ENCODE assay signal across 26 cellular contexts in the genomic region with DNA sequence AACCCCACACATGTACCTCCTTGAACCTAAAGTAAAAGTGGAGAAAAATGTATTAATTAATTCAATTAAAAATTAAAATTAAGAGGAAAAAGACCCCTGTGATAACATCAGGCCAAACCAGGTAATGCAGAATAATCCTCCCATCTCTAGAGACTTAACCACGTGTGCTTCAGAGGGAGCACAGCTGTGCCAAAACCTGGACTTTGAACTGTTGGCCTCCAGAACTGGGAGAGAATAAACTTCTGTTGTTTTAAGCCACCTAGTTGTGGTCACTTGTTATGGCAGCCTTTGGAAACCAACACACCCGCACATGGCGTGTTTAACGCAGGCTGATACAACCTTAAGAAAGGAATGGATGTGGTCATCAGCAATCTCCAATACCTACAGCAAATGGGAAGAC. TPM values are rescaled to one million over a fixed set of nuclear protein-coding genes. Genes with fewer than 3 reads are reported as not detected.
A peak's percentile ranks its signal among the peaks of the same experiment; 100 is the strongest.
DNase-seq lines count a peak whose midpoint lies in the region; ATAC-seq and TF ChIP-seq lines count a peak whose summit lies in the region.
"Had no signal": no experiment of that assay in that cellular context is flagged by ENCODE, and none has a peak within 500 bp of the region (broad histone marks: within the 10 kb centered on the region; RNA-seq: fewer than 3 reads in every experiment).

No MANE protein-coding gene starts in this region.

- BruUV-seq in MCF 10A (replicated peaks; lab: Mats Ljungman, UMichigan): no TSS peak

- DNase-seq in activated CD4-positive, alpha-beta T cell treated with anti-CD3 and anti-CD28 coated beads for 36 hours: no peak
- no peak for DNase-seq in activated CD4-positive, alpha-beta T cell treated with anti-CD3 and anti-CD28 coated beads, Interleukin-2, amount 50 U/mL, for 48 hours
- DNase-seq in SK-MEL-5 (ENCODE audit: low read depth, low spot score) (peak; percentile 24), hepatocyte (ENCODE audit: low spot score) (peak; percentile 19), type B pancreatic cell (ENCODE audit: extremely low spot score, unreplicated experiment) (no peak), MCF 10A (ENCODE audit: unreplicated experiment) (no peak), Ammon's horn (ENCODE audit: low spot score) (no peak), substantia nigra (lab: John Stamatoyannopoulos, UW) (no peak)
- DNase-seq: ACHN; activated CD4-positive, alpha-beta T cell treated with anti-CD3 and anti-CD28 coated beads for 1 hour; caudate nucleus; CD4-positive, alpha-beta memory T cell; effector CD4-positive, alpha-beta T cell; EL; mesenchymal stem cell; NCI-H774; SK-N-SH; stimulated activated CD4-positive, alpha-beta T cell treated with anti-CD3 and anti-CD28 coated beads, Interleukin-15, amount 100 ng/mL, for 24 hours; stimulated activated naive CD4-positive, alpha-beta T cell; T1000 had no signal

- ATAC-seq in activated CD4-positive, alpha-beta T cell treated with anti-CD3 and anti-CD28 coated beads for 36 hours: peak; percentile 12

- no peaks in the 10 kb centered on the region for H3K4me1 Mint-ChIP-seq in activated CD4-positive, alpha-beta T cell treated with anti-CD3 and anti-CD28 coated beads for 36 hours
- H3K4me1 Mint-ChIP-seq in type B pancreatic cell (ENCODE audit: unreplicated experiment) (no peaks in the 10 kb centered on the region), MCF 10A (ENCODE audit: insufficient read depth, unreplicated experiment) (peaks cover 5% of the 10 kb centered on the region)

- H4K20me1 ChIP-seq in hepatocyte (ENCODE audit: insufficient read depth, poor library complexity, severe bottlenecking): no peaks in the 10 kb centered on the region

- POLR2A ChIA-PET in activated CD4-positive, alpha-beta T cell treated with anti-CD3 and anti-CD28 coated beads for 36 hours (lab: Charles Lee): no interaction called here
- POLR2A ChIA-PET in MCF 10A (lab: Yijun Ruan, JAX): no interaction called here

- no peaks in the 10 kb centered on the region for H3K4me1 ChIP-seq in hepatocyte (ENCODE audit: insufficient read depth)
- H3K4me1 ChIP-seq: Peyer's patch, tibial nerve had no signal

- H3K4me3 Mint-ChIP-seq in activated CD4-positive, alpha-beta T cell treated with anti-CD3 and anti-CD28 coated beads for 36 hours: no peak overlapping the region
- H3K4me3 Mint-ChIP-seq in type B pancreatic cell (no peak overlapping the region), MCF 10A (ENCODE audit: unreplicated experiment) (no peak overlapping the region)
- H3K4me3 Mint-ChIP-seq: CD4-positive, alpha-beta memory T cell had no signal

- peaks cover 80% of the 10 kb centered on the region for H3K36me3 Mint-ChIP-seq in activated CD4-positive, alpha-beta T cell treated with anti-CD3 and anti-CD28 coated beads for 36 hours (ENCODE audit: low read depth)
- H3K36me3 Mint-ChIP-seq in type B pancreatic cell: no peaks in the 10 kb centered on the region
- H3K36me3 Mint-ChIP-seq in MCF 10A (ENCODE audit: insufficient read depth, unreplicated experiment): no peaks in the 10 kb centered on the region

- CTCF ChIA-PET in activated CD4-positive, alpha-beta T cell treated with anti-CD3 and anti-CD28 coated beads for 36 hours (lab: Charles Lee): interaction anchor here (5.2 kb wide), 1 partner anchor 10 kb away, joined by 44 read pairs; no protein-coding TSS in a partner anchor
- CTCF ChIA-PET in MCF 10A (lab: Yijun Ruan, JAX): interaction anchor here (0.7 to 2.1 kb wide), 5 partner anchors 9 to 102 kb away, joined by 3 to 7 read pairs (median 4); no protein-coding TSS in a partner anchor

- no peaks in the 10 kb centered on the region for H3K36me3 ChIP-seq in hepatocyte (replicated peaks; ENCODE audit: insufficient read depth, low read depth)

- H3K27ac Mint-ChIP-seq in activated CD4-positive, alpha-beta T cell treated with anti-CD3 and anti-CD28 coated beads for 36 hours: peak overlapping the region; percentile 10
- H3K27ac Mint-ChIP-seq in type B pancreatic cell (no peak overlapping the region), MCF 10A (ENCODE audit: low read depth, unreplicated experiment) (no peak overlapping the region)

- peaks cover 10% of the 10 kb centered on the region for H3K27me3 ChIP-seq in hepatocyte
- H3K27me3 ChIP-seq: Peyer's patch, tibial nerve had no signal

- H3K9me3 ChIP-seq in hepatocyte (ENCODE audit: low read depth): no peaks in the 10 kb centered on the region
- H3K9me3 ChIP-seq: Peyer's patch, SK-N-SH had no signal

- H3K27ac ChIP-seq in hepatocyte: no peak overlapping the region
- no peak overlapping the region for H3K27ac ChIP-seq in substantia nigra (ENCODE audit: low read depth, low read length, poor library complexity, severe bottlenecking)
- H3K27ac ChIP-seq: HL-60, Peyer's patch, tibial nerve had no signal

- TF ChIP-seq CTCF in hepatocyte (IDR thresholded peaks at IDR 0.05; ENCODE audit: poor library complexity) (no peak), type B pancreatic cell (conservative IDR thresholded peaks at IDR 0.05) (peak; percentile 30), MCF 10A (IDR thresholded peaks at IDR 0.05; ENCODE audit: unreplicated experiment) (no peak)

- no peak overlapping the region for H2AFZ ChIP-seq in hepatocyte

- no peak overlapping the region for H3K4me2 ChIP-seq in hepatocyte
- H3K4me2 ChIP-seq: SK-N-SH had no signal

- H3K9me2 ChIP-seq in hepatocyte (replicated peaks; ENCODE audit: insufficient read depth): no peaks in the 10 kb centered on the region
- H3K9me2 ChIP-seq: SK-N-SH had no signal

- H3K27me3 Mint-ChIP-seq in activated CD4-positive, alpha-beta T cell treated with anti-CD3 and anti-CD28 coated beads for 36 hours: no peaks in the 10 kb centered on the region
- H3K27me3 Mint-ChIP-seq in type B pancreatic cell (peaks cover 50% of the 10 kb centered on the region), MCF 10A (ENCODE audit: insufficient read depth, unreplicated experiment) (no peaks in the 10 kb centered on the region)
- H3K27me3 Mint-ChIP-seq: CD4-positive, alpha-beta memory T cell had no signal

- intact Hi-C loops in activated CD4-positive, alpha-beta T cell treated with anti-CD3 and anti-CD28 coated beads for 36 hours (cut with DNase I, micrococcal nuclease): no loop called here
- intact Hi-C loops in MCF 10A (cut with micrococcal nuclease): no loop called here

- in situ Hi-C loops in SK-MEL-5 (cut with HindIII; ENCODE audit: low pct_unique_long_range_greater_than_20kb, low sequenced_read_pairs): no loop called here

- no peaks in the 10 kb centered on the region for H3K79me2 ChIP-seq in hepatocyte

- peaks cover 3% of the 10 kb centered on the region for H3K9me3 Mint-ChIP-seq in activated CD4-positive, alpha-beta T cell treated with anti-CD3 and anti-CD28 coated beads for 36 hours (ENCODE audit: low read depth)
- no peaks in the 10 kb centered on the region for H3K9me3 Mint-ChIP-seq in type B pancreatic cell
- peaks cover 7% of the 10 kb centered on the region for H3K9me3 Mint-ChIP-seq in MCF 10A (ENCODE audit: unreplicated experiment)

- 70% methylated on average over 4 of the region's 4 CpGs for WGBS in hepatocyte (ENCODE audit: low lambda C conversion rate, missing lambda C conversion rate)

- H3K4me3 ChIP-seq in hepatocyte: no peak overlapping the region
- H3K4me3 ChIP-seq: Peyer's patch, tibial nerve had no signal

RNA-seq across cellular contexts. Expression of a gene that starts 23.8 kb away (rescaled TPM):
- total RNA-seq in activated CD4-positive, alpha-beta T cell treated with anti-CD3 and anti-CD28 coated beads for 36 hours: 100 to 1,000 TPM; 148 to 278 TPM
- total RNA-seq in SK-MEL-5 (2014; rRNA removed; shearing (Covaris generic)): 1.3 and 1.9 TPM in 2 replicates
- polyA plus RNA-seq in SK-MEL-5 (2015; cell fraction: cytosol; rRNA removed): 1.4 and 1.9 TPM in 2 replicates
- 0.38 and 1.4 TPM in 2 replicates for polyA plus RNA-seq in SK-MEL-5 (2015; cell fraction: nucleus; rRNA removed)
- 0.44 and 0.50 TPM in 2 replicates for total RNA-seq in hepatocyte
- not detected in 2 replicates for polyA plus RNA-seq in hepatocyte
- total RNA-seq in type B pancreatic cell (ENCODE audit: low replicate concordance): 1.8 and 4.2 TPM in 2 replicates
- 0.33 and 0.71 TPM in 2 replicates for total RNA-seq in MCF 10A (2022)
- total RNA-seq: H1 had no signal
- polyA plus RNA-seq: neural cell, SK-N-SH had no signal

RNA-seq across cellular contexts. Expression of a gene that starts 54.4 kb away (rescaled TPM):
- total RNA-seq in activated CD4-positive, alpha-beta T cell treated with anti-CD3 and anti-CD28 coated beads for 36 hours: 10 to 100 TPM; 12.0 to 12.9 TPM
- total RNA-seq in SK-MEL-5 (2014; rRNA removed; shearing (Covaris generic)): 0.95 and 1.1 TPM in 2 replicates
- polyA plus RNA-seq in SK-MEL-5 (2015; cell fraction: cytosol; rRNA removed): 1.6 and 3.1 TPM in 2 replicates
- polyA plus RNA-seq in SK-MEL-5 (2015; cell fraction: nucleus; rRNA removed): 2.5 and 3.3 TPM in 2 replicates
- 0.47 and 1.0 TPM in 2 replicates for total RNA-seq in hepatocyte
- 0.89 and 2.3 TPM in 2 replicates for polyA plus RNA-seq in hepatocyte
- 1.4 and 2.4 TPM in 2 replicates for total RNA-seq in type B pancreatic cell (ENCODE audit: low replicate concordance)
- total RNA-seq in MCF 10A (2022): not detected in 2 replicates
- total RNA-seq: pulmonary artery endothelial cell had no signal

Comparison
In these comparisons a context has a peak if more than half of its experiments do, and no peak if none do; other contexts are left out.
1. DNase-seq: peak in SK-MEL-5 (single experiment) and hepatocyte (single experiment); none in activated CD4-positive, alpha-beta T cell treated with anti-CD3 and anti-CD28 coated beads for 36 hours (single experiment), activated CD4-positive, alpha-beta T cell treated with anti-CD3 and anti-CD28 coated beads, Interleukin-2, amount 50 U/mL, for 48 hours (0 of 2), type B pancreatic cell (single experiment), MCF 10A (single experiment), Ammon's horn (single experiment) and substantia nigra (0 of 49).
2. RNA of a gene that starts 23.8 kb away (total RNA-seq): 148 to 278 TPM in activated CD4-positive, alpha-beta T cell treated with anti-CD3 and anti-CD28 coated beads for 36 hours; 1.8 to 4.2 TPM in type B pancreatic cell, 1.3 to 1.9 TPM in SK-MEL-5, 0.44 to 0.50 TPM in hepatocyte and 0.33 to 0.71 TPM in MCF 10A; every median in the first group is over 10 times any median in the second.